In genomic region chr6:99276747-99277146, GRCh38 we compare ENCODE assay signal across 26 cellular contexts.
DNase-seq lines count a peak whose midpoint lies in the region; ATAC-seq, FAIRE-seq and TF ChIP-seq lines count a peak whose summit lies in the region.
"Had no signal": no experiment of that assay in that cellular context is flagged by ENCODE, and none has a peak within 500 bp of the region (broad histone marks: within the 10 kb centered on the region; RNA-seq: fewer than 3 reads in every experiment).

No MANE protein-coding gene starts in this region.

- H3K36me3 ChIP-seq in A673 (ENCODE audit: insufficient read depth, low read length, poor library complexity, severe bottlenecking) (no peaks in the 10 kb centered on the region), astrocyte (ENCODE audit: insufficient read depth, low read length) (peaks cover 3% of the 10 kb centered on the region)
- H3K36me3 ChIP-seq: BLaER1, ovary had no signal

- CTCF ChIA-PET in A673 (lab: Charles Lee): no interaction called here

- H3K4me3 ChIP-seq in A673 (ENCODE audit: low read depth, low read length, poor library complexity, severe bottlenecking) (no peak overlapping the region), astrocyte (ENCODE audit: insufficient read depth, low read depth, low read length) (no peak overlapping the region)
- H3K4me3 ChIP-seq: BLaER1, gastroesophageal sphincter, ovary had no signal

- H3K4me3 Mint-ChIP-seq in astrocyte (ENCODE audit: unreplicated experiment) (no peak overlapping the region), T-helper 17 cell (no peak overlapping the region)
- H3K4me3 Mint-ChIP-seq: activated CD8-positive, alpha-beta T cell treated with anti-CD3 and anti-CD28 coated beads, Interleukin-2, amount 10 ng/mL, durations not matched to agents 7 days and 5 days; activated naive CD4-positive, alpha-beta T cell treated with anti-CD3 and anti-CD28 coated beads for 36 hours; activated T-cell treated with anti-CD3 and anti-CD28 coated beads, Interleukin-2, amount 50 U/mL, for 24 hours; mesothelial cell of epicardium; natural killer cell treated with Interleukin-12 subunit alpha and Interleukin-12 subunit beta and Interleukin-15 and Interleukin-18, amount 100 ng/mL, for 72 hours; stimulated activated naive CD8-positive, alpha-beta T cell treated with anti-CD3 and anti-CD28 coated beads, Interleukin-15, Interleukin-2, amounts not matched to agents 100 ng/mL and 50 ng/mL, for 24 hours had no signal

- no peak overlapping the region for H3K9ac ChIP-seq in astrocyte (ENCODE audit: low read length)
- H3K9ac ChIP-seq: BLaER1 had no signal

- POLR2A ChIA-PET in A673 (lab: Charles Lee; ENCODE audit: low non-redundant PET): no interaction called here

- ATAC-seq in T-helper 17 cell (no peak), esophagus mucosa (no peak)
- ATAC-seq: activated CD8-positive, alpha-beta T cell treated with anti-CD3 and anti-CD28 coated beads, Interleukin-2, amount 10 ng/mL, durations not matched to agents 7 days and 5 days; gastroesophageal sphincter; left cardiac atrium; natural killer cell treated with Interleukin-12 subunit alpha and Interleukin-12 subunit beta and Interleukin-15 and Interleukin-18, amount 100 ng/mL, for 72 hours; right cardiac atrium had no signal

- TF ChIP-seq CTCF in A673 (conservative IDR thresholded peaks at IDR 0.05; ENCODE audit: low read depth, low read length) (no peak), astrocyte (IDR thresholded peaks at IDR 0.05; ENCODE audit: insufficient read depth, low read depth, low read length) (no peak)

- H3K79me2 ChIP-seq in astrocyte (ENCODE audit: insufficient read depth, low read length): no peaks in the 10 kb centered on the region

- no peak overlapping the region for H3K27ac ChIP-seq in A673 (ENCODE audit: low read depth, low read length, poor library complexity, severe bottlenecking)
- H3K27ac ChIP-seq in astrocyte (ENCODE audit: low read depth, low read length): no peak overlapping the region
- H3K27ac ChIP-seq: BLaER1, gastroesophageal sphincter, ovary had no signal

- no TSS peak for BruUV-seq in A673 (replicated peaks; lab: Mats Ljungman, UMichigan)

- no peaks in the 10 kb centered on the region for H3K27me3 ChIP-seq in A673 (replicated peaks; ENCODE audit: insufficient read depth, low read depth, low read length, poor library complexity)
- no peaks in the 10 kb centered on the region for H3K27me3 ChIP-seq in astrocyte (ENCODE audit: insufficient read depth, low read length)
- H3K27me3 ChIP-seq: BLaER1, gastroesophageal sphincter, ovary had no signal

- H2AFZ ChIP-seq in astrocyte (ENCODE audit: low read depth, low read length): no peak overlapping the region

- H3K4me1 Mint-ChIP-seq in astrocyte (ENCODE audit: low read depth, unreplicated experiment) (peaks cover 10% of the 10 kb centered on the region), T-helper 17 cell (no peaks in the 10 kb centered on the region)
- H3K4me1 Mint-ChIP-seq: mesothelial cell of epicardium had no signal

- H3K4me1 ChIP-seq in A673 (ENCODE audit: insufficient read depth, low read length, poor library complexity, severe bottlenecking) (no peaks in the 10 kb centered on the region), astrocyte (ENCODE audit: insufficient read depth, low read length) (no peaks in the 10 kb centered on the region)
- H3K4me1 ChIP-seq: BLaER1, gastroesophageal sphincter had no signal

- H3K27ac Mint-ChIP-seq in astrocyte (ENCODE audit: unreplicated experiment) (no peak overlapping the region), T-helper 17 cell (no peak overlapping the region)
- H3K27ac Mint-ChIP-seq: activated CD8-positive, alpha-beta T cell treated with anti-CD3 and anti-CD28 coated beads, Interleukin-2, amount 10 ng/mL, durations not matched to agents 7 days and 5 days; activated naive CD4-positive, alpha-beta T cell treated with anti-CD3 and anti-CD28 coated beads for 36 hours; activated T-cell treated with anti-CD3 and anti-CD28 coated beads, Interleukin-2, amount 50 U/mL, for 24 hours; mesothelial cell of epicardium; natural killer cell treated with Interleukin-12 subunit alpha and Interleukin-12 subunit beta and Interleukin-15 and Interleukin-18, amount 100 ng/mL, for 72 hours; stimulated activated naive CD8-positive, alpha-beta T cell treated with anti-CD3 and anti-CD28 coated beads, Interleukin-15, Interleukin-2, amounts not matched to agents 100 ng/mL and 50 ng/mL, for 24 hours had no signal

- H3K36me3 Mint-ChIP-seq in astrocyte (ENCODE audit: low read depth, unreplicated experiment) (peaks cover 7% of the 10 kb centered on the region), T-helper 17 cell (ENCODE audit: low read depth) (peaks cover 2% of the 10 kb centered on the region)
- H3K36me3 Mint-ChIP-seq: natural killer cell treated with Interleukin-12 subunit alpha and Interleukin-12 subunit beta and Interleukin-15 and Interleukin-18, amount 100 ng/mL, for 72 hours had no signal

- FAIRE-seq in HTR-8/SVneo (lab: Jason Lieb, UNC) (no peak), astrocyte (lab: Jason Lieb, UNC) (no peak)
- FAIRE-seq: H1 had no signal

- DNase-seq in A673 (ENCODE audit: low spot score) (peak; percentile 23), HTR-8/SVneo (ENCODE audit: insufficient read length, low spot score) (peak; percentile 6), astrocyte (ENCODE audit: low read depth) (peak; percentile 6), iris pigment epithelial cell (ENCODE audit: low read depth) (peak; percentile 35), T-helper 17 cell (no peak), NCI-H1436 (lab: John Stamatoyannopoulos, UW) (no peak)
- no peak for DNase-seq in effector CD4-positive, alpha-beta T cell
- DNase-seq: activated CD8-positive, alpha-beta T cell treated with anti-CD3 and anti-CD28 coated beads, Interleukin-2, amount 10 ng/mL, durations not matched to agents 7 days and 5 days; activated naive CD4-positive, alpha-beta T cell treated with anti-CD3 and anti-CD28 coated beads for 36 hours; activated T-cell treated with anti-CD3 and anti-CD28 coated beads, Interleukin-2, amount 50 U/mL, for 24 hours; anterior cingulate cortex; Calu3; left cardiac atrium; NCI-H1694 treated with DMSO at 0.1 percent for 48 hours; NCI-H69; ovary; right cardiac atrium; stimulated activated CD4-positive, alpha-beta T cell treated with anti-CD3 and anti-CD28 coated beads, Interleukin-12 subunit alpha, Interleukin-12 subunit beta, amount 100 ng/mL, for 4 hours; trophoblast cell had no signal

- H4K20me1 ChIP-seq in astrocyte (ENCODE audit: insufficient read depth, low read length): no peaks in the 10 kb centered on the region
- H4K20me1 ChIP-seq: BLaER1 had no signal

- no peaks in the 10 kb centered on the region for H3K9me3 Mint-ChIP-seq in astrocyte (ENCODE audit: unreplicated experiment)
- H3K9me3 Mint-ChIP-seq: activated naive CD4-positive, alpha-beta T cell treated with anti-CD3 and anti-CD28 coated beads for 36 hours; activated T-cell treated with anti-CD3 and anti-CD28 coated beads, Interleukin-2, amount 50 U/mL, for 24 hours; mesothelial cell of epicardium; natural killer cell treated with Interleukin-12 subunit alpha and Interleukin-12 subunit beta and Interleukin-15 and Interleukin-18, amount 100 ng/mL, for 72 hours; stimulated activated naive CD8-positive, alpha-beta T cell treated with anti-CD3 and anti-CD28 coated beads, Interleukin-15, Interleukin-2, amounts not matched to agents 100 ng/mL and 50 ng/mL, for 24 hours had no signal

- H3K4me2 ChIP-seq in astrocyte (ENCODE audit: low read length): no peak overlapping the region
- H3K4me2 ChIP-seq: BLaER1 had no signal

- H3K27me3 Mint-ChIP-seq in astrocyte (ENCODE audit: low read depth, unreplicated experiment) (no peaks in the 10 kb centered on the region), T-helper 17 cell (peaks cover 34% of the 10 kb centered on the region)

- H3K9me3 ChIP-seq in A673 (ENCODE audit: low read depth, low read length, poor library complexity, severe bottlenecking) (no peaks in the 10 kb centered on the region), astrocyte (ENCODE audit: insufficient read depth, low read depth, low read length) (no peaks in the 10 kb centered on the region), T-helper 17 cell (ENCODE audit: control insufficient read depth, low read length, poor library complexity, severe bottlenecking) (no peaks in the 10 kb centered on the region)
- H3K9me3 ChIP-seq: BLaER1, gastroesophageal sphincter, ovary had no signal

- intact Hi-C loops in A673 (cut with micrococcal nuclease; ENCODE audit: unreplicated experiment): no loop called here

Comparison
In these comparisons a context has a peak if more than half of its experiments do, and no peak if none do; other contexts are left out.
1. DNase-seq: peak in A673 (single experiment), HTR-8/SVneo (single experiment), astrocyte (single experiment) and iris pigment epithelial cell (single experiment); none in T-helper 17 cell (0 of 3), NCI-H1436 (single experiment) and effector CD4-positive, alpha-beta T cell (single experiment).